In the genomic region with DNA sequence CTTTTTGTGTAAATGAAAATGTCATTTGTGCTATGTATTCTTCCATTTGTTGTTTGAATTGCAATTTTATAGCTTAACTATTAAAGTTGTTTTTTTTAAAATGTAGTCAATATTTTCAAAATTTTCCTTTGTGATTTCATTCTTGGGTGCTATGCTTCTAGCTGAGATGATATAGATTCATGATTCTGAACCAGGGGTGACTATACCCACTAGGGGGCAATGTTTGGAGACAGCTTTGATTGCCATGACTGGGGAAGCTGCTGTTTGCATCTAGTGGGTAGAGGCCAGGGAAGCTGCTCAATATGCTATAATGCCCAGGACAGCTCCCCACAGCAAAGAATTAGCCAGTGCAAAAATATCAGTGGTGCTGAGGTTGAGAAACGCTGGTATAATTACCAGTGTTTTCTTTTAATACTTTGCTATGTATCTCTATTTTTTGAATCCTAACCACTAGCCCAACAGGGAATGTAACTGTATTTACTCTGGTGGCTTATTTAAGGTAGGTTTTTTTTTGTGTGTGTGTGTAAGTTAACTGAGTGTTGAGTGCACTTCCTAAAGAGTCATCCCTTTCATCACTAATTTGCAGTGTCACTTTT, we compare ENCODE assay signal across 8 cellular contexts.
A peak's percentile ranks its signal among the peaks of the same experiment; 100 is the strongest.
DNase-seq lines count a peak whose midpoint lies in the region; ATAC-seq and TF ChIP-seq lines count a peak whose summit lies in the region.

No MANE protein-coding gene starts in this region.

- no peak overlapping the region for H3K27ac Mint-ChIP-seq in neural crest cell (ENCODE audit: unreplicated experiment)

- DNase-seq in stimulated activated CD4-positive, alpha-beta T cell treated with anti-CD3 and anti-CD28 coated beads, Interleukin-1b, Interleukin-23, amount 100 ng/mL, for 48 hours = peak; percentile 15
- DNase-seq in stimulated activated CD4-positive, alpha-beta T cell treated with anti-CD3 and anti-CD28 coated beads, Interleukin-4, amount 100 ng/mL, for 1 hour = no peak
- peak; percentile 48 for DNase-seq in NCI-H1436 treated with DMSO at 0.1 percent for 48 hours (lab: John Stamatoyannopoulos, UW)
- peak; percentile 66 for DNase-seq in SKM-1 (lab: John Stamatoyannopoulos, UW; ENCODE audit: unreplicated experiment)
- DNase-seq in neural crest cell (ENCODE audit: low read depth, low spot score) = peak; percentile 57
- no peak for DNase-seq in GDM1 (lab: John Stamatoyannopoulos, UW)

- peaks cover 4% of the 10 kb centered on the region for H3K4me1 Mint-ChIP-seq in neural crest cell

- no peak overlapping the region for H3K4me3 Mint-ChIP-seq in neural crest cell

- H3K27me3 Mint-ChIP-seq in neural crest cell (ENCODE audit: low read depth) = no peaks in the 10 kb centered on the region

- ATAC-seq in HG02678 (IDR thresholded peaks at IDR 0.05; ENCODE audit: unreplicated experiment) = peak; percentile 81
- peak; percentile 69 for ATAC-seq in esophagus mucosa

- no peaks in the 10 kb centered on the region for H3K9me3 Mint-ChIP-seq in neural crest cell

- H3K36me3 Mint-ChIP-seq in neural crest cell (ENCODE audit: low read depth) = peaks cover 8% of the 10 kb centered on the region

- peak; percentile 84 for TF ChIP-seq CTCF in neural crest cell (conservative IDR thresholded peaks at IDR 0.05)

Comparison
In these comparisons a context has a peak if more than half of its experiments do, and no peak if none do; other contexts are left out.
1. DNase-seq: peak in stimulated activated CD4-positive, alpha-beta T cell treated with anti-CD3 and anti-CD28 coated beads, Interleukin-1b, Interleukin-23, amount 100 ng/mL, for 48 hours (single experiment), NCI-H1436 treated with DMSO at 0.1 percent for 48 hours (single experiment), SKM-1 (single experiment) and neural crest cell (single experiment); none in stimulated activated CD4-positive, alpha-beta T cell treated with anti-CD3 and anti-CD28 coated beads, Interleukin-4, amount 100 ng/mL, for 1 hour (single experiment) and GDM1 (single experiment).